14 cellular contexts compared by ENCODE assay signal in the genomic region with DNA sequence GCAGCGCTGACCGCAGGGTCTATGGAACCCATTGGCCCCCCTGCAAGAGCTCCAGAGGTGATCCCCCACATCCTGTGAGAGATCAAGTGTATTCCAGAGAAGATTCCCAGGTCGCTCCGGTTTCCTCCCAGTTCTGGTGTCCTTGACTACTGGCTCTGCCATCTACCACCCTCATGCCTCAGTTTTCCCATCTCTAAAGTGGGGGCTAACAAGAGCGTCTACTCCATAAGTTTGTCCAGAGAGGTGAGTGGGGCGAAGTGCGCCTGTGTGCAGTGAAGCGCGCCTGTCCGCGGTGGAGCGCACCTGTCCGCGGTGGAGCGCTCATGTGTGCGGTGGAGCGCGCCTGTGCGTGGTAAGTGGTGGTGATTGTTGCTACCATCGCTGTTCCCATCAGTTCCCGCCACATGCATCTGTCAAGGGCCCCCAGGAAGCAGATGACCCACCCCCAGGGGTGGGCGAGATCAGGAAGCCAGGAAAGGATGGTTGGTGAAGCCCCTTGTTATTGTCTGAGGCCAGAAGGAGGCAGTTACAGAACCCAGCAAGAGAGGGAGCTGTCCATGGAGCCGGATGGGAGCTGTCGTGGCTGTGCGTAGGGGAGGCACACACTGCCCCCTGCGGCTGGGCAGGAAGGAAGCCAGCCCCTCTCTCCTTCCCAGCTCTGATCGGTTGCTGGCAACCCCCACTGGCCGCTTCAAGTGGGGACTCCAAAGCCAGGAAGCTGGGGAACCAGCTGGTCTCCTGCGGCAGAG.
DNase-seq lines count a peak whose midpoint lies in the region; ATAC-seq and TF ChIP-seq lines count a peak whose summit lies in the region.
"Had no signal": no experiment of that assay in that cellular context is flagged by ENCODE, and none has a peak within 500 bp of the region (broad histone marks: within the 10 kb centered on the region; RNA-seq: fewer than 3 reads in every experiment).

No MANE protein-coding gene starts in this region.

- no peak overlapping the region for H4K91ac ChIP-seq in mesenchymal stem cell (ENCODE audit: low read length)

- H4K8ac ChIP-seq in mesenchymal stem cell (ENCODE audit: low read length), result no peak overlapping the region

- TF ChIP-seq CTCF in AG10803 (conservative IDR thresholded peaks at IDR 0.05; ENCODE audit: low read length), result peak; percentile 14; the same call in 1 of the 2 replicates
- TF ChIP-seq CTCF in HFF-Myc (IDR thresholded peaks at IDR 0.05; ENCODE audit: low read depth, low read length, missing control alignments), result peak; percentile 17
- no peak for TF ChIP-seq CTCF in suprapubic skin (IDR thresholded peaks at IDR 0.05)

- H3K27me3 ChIP-seq in mesenchymal stem cell (ENCODE audit: control insufficient read depth in 1 of 2, insufficient read depth in 1 of 2, low read length in 2 of 2), result peaks cover 70 to 79% of the 10 kb centered on the region in 2 experiments
- H3K27me3 ChIP-seq in suprapubic skin, result peaks cover 73% of the 10 kb centered on the region

- no peak overlapping the region for H2BK15ac ChIP-seq in mesenchymal stem cell (ENCODE audit: low read depth, poor library complexity, severe bottlenecking)

- H3K14ac ChIP-seq in mesenchymal stem cell (ENCODE audit: low read length in 2 of 2), result no peak overlapping the region

- TF ChIP-seq POLR2A in suprapubic skin (IDR thresholded peaks at IDR 0.05), result no peak

- no peak overlapping the region for H2BK5ac ChIP-seq in mesenchymal stem cell (ENCODE audit: low read depth, low read length, poor library complexity, severe bottlenecking)

- H3K9ac ChIP-seq in mesenchymal stem cell (ENCODE audit: low read length), result no peak overlapping the region

- no peaks in the 10 kb centered on the region for H3K36me3 ChIP-seq in mesenchymal stem cell (ENCODE audit: control insufficient read depth in 1 of 2, insufficient read depth in 2 of 2, low read depth in 1 of 2, low read length in 2 of 2)
- no peaks in the 10 kb centered on the region for H3K36me3 ChIP-seq in suprapubic skin

- H3K4me1 ChIP-seq in mesenchymal stem cell (ENCODE audit: control insufficient read depth, insufficient read depth, low read depth, low read length) (no peaks in the 10 kb centered on the region), suprapubic skin (no peaks in the 10 kb centered on the region)

- H3K18ac ChIP-seq in mesenchymal stem cell (ENCODE audit: low read depth in 1 of 2, low read length in 2 of 2), result no peak overlapping the region

- H2AFZ ChIP-seq in mesenchymal stem cell (ENCODE audit: low read depth, low read length), result no peak overlapping the region

- H3K4me2 ChIP-seq in mesenchymal stem cell (ENCODE audit: low read length, poor library complexity, severe bottlenecking), result no peak overlapping the region

- H3K27ac ChIP-seq in mesenchymal stem cell (ENCODE audit: low read length, poor library complexity, severe bottlenecking) (no peak overlapping the region), suprapubic skin (no peak overlapping the region)

- H2BK120ac ChIP-seq in mesenchymal stem cell (ENCODE audit: low read depth, low read length), result no peak overlapping the region

- TF ChIP-seq EP300 in suprapubic skin (IDR thresholded peaks at IDR 0.05), result no peak

- H3K23ac ChIP-seq in mesenchymal stem cell (ENCODE audit: low read length in 2 of 2), result no peak overlapping the region

- WGBS in mesenchymal stem cell, result 82% methylated on average over 29 of the region's 29 CpGs
- WGBS in suprapubic skin, result 79% methylated on average over 21 of the region's 29 CpGs

- ATAC-seq in HG03342 (IDR thresholded peaks at IDR 0.05; ENCODE audit: unreplicated experiment), result no peak
- ATAC-seq: activated naive CD4-positive, alpha-beta T cell treated with anti-CD3 and anti-CD28 coated beads, Interleukin-2, amount 50 U/mL, for 72 hours; naive thymus-derived CD4-positive, alpha-beta T cell had no signal

- H3K4me3 ChIP-seq in AG10803 (ENCODE audit: low read length) (no peak overlapping the region), HFF-Myc (replicated peaks; ENCODE audit: low read depth, low read length) (no peak overlapping the region), mesenchymal stem cell (ENCODE audit: insufficient read depth in 1 of 2, low read depth in 1 of 2, low read length in 2 of 2) (no peak overlapping the region), suprapubic skin (no peak overlapping the region)

- H3K4ac ChIP-seq in mesenchymal stem cell (ENCODE audit: low read depth in 1 of 2, low read length in 2 of 2), result no peak overlapping the region

- no peak overlapping the region for H2AK5ac ChIP-seq in mesenchymal stem cell (ENCODE audit: low read length, severe bottlenecking)

- DNase-seq in AG10803 (ENCODE audit: low read depth), result no peak
- no peak for DNase-seq in HFF-Myc (ENCODE audit: extremely low read depth, low read depth)
- peak; percentile 73 for DNase-seq in UCSD-AML1 (lab: John Stamatoyannopoulos, UW; ENCODE audit: unreplicated experiment)
- peak; percentile 26 for DNase-seq in mesenchymal stem cell
- DNase-seq in activated gamma-delta T cell treated with Interleukin-2 at 50 U/mL for 16 hours, result no peak
- DNase-seq in suprapubic skin (ENCODE audit: low spot score in 2 of 2), result no peak
- DNase-seq in stimulated activated naive CD4-positive, alpha-beta T cell treated with Interleukin-2 at 50 U/mL for 16 hours (lab: John Stamatoyannopoulos, UW), result no peak
- DNase-seq: activated CD4-positive, alpha-beta memory T cell treated with anti-CD3 and anti-CD28 coated beads for 36 hours; effector memory CD4-positive, alpha-beta T cell; hippocampal formation; naive thymus-derived CD4-positive, alpha-beta T cell; stimulated activated CD4-positive, alpha-beta T cell treated with anti-CD3 and anti-CD28 coated beads, Interleukin-15, amount 100 ng/mL, for 24 hours had no signal

- H3K9me3 ChIP-seq in mesenchymal stem cell (ENCODE audit: control insufficient read depth, low read length) (no peaks in the 10 kb centered on the region), suprapubic skin (no peaks in the 10 kb centered on the region)

- H3K79me1 ChIP-seq in mesenchymal stem cell (replicated peaks; ENCODE audit: low read length, poor library complexity, severe bottlenecking), result no peaks in the 10 kb centered on the region

- H2BK12ac ChIP-seq in mesenchymal stem cell (ENCODE audit: low read length in 2 of 2), result no peak overlapping the region

Comparison
In these comparisons a context has a peak if more than half of its experiments do, and no peak if none do; other contexts are left out.
1. DNase-seq: peak in UCSD-AML1 (single experiment) and mesenchymal stem cell (single experiment); none in AG10803 (single experiment), HFF-Myc (single experiment), activated gamma-delta T cell treated with Interleukin-2 at 50 U/mL for 16 hours (single experiment), suprapubic skin (0 of 2) and stimulated activated naive CD4-positive, alpha-beta T cell treated with Interleukin-2 at 50 U/mL for 16 hours (single experiment).
2. CTCF ChIP-seq: peak in AG10803 (single experiment) and HFF-Myc (single experiment); none in suprapubic skin (0 of 2).